Comparison of ENCODE assay signal across 20 cellular contexts in the genomic region with DNA sequence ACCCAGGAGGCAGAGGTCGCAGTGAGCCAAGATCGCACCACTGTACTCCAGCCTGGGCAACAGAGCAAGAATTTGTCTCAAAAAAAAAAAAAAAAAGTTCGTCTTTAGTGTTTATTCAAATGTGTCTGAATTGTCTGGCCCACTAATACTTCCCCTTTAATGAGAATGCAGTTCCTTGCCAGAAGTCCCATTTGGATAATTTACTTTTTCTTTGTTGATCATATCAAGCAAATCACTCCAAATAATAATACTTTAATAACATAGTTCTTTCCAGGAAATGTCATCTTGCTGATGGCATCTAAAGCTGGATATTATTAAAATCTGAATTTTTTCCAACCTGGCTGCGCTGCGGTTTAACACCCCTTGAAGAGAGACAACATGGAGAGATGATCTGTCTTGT.
"Had no signal": no experiment of that assay in that cellular context is flagged by ENCODE, and none has a peak within 500 bp of the region (broad histone marks: within the 10 kb centered on the region; RNA-seq: fewer than 3 reads in every experiment).

No MANE protein-coding gene starts in this region.

- DNase-seq: dermis blood vessel endothelial cell; dorsolateral prefrontal cortex; effector CD4-positive, alpha-beta T cell; effector memory CD4-positive, alpha-beta T cell; foreskin fibroblast; foreskin melanocyte; gastrocnemius medialis; glutamatergic neuron; head of caudate nucleus; heart right ventricle; hippocampal formation; left cardiac atrium; left lung; left ventricle myocardium superior; lower lobe of right lung; mesenchymal stem cell; mucosa of descending colon; naive B cell had no signal

- ATAC-seq: gastrocnemius medialis, heart right ventricle, left cardiac atrium, left lung, left ventricle myocardium superior, lower lobe of right lung, mucosa of descending colon had no signal

- H3K4me3 ChIP-seq: coronary artery, dorsolateral prefrontal cortex, esophagus muscularis mucosa, gastrocnemius medialis, heart right ventricle, left lung, lower lobe of right lung, mucosa of descending colon had no signal

- H3K27ac ChIP-seq: coronary artery, dorsolateral prefrontal cortex, gastrocnemius medialis, heart right ventricle, left lung, lower lobe of right lung had no signal

- H3K9me3 ChIP-seq: esophagus muscularis mucosa, gastrocnemius medialis, heart right ventricle, left lung, lower lobe of right lung, mucosa of descending colon had no signal

- H3K36me3 ChIP-seq: esophagus muscularis mucosa, gastrocnemius medialis, heart right ventricle, left lung, lower lobe of right lung had no signal

- H3K4me1 ChIP-seq: gastrocnemius medialis, left lung, lower lobe of right lung had no signal

- H3K27me3 ChIP-seq: dorsolateral prefrontal cortex, esophagus muscularis mucosa, gastrocnemius medialis, heart right ventricle, left lung had no signal
